Comparison of ENCODE assay signal across 15 cellular contexts in the genomic region with DNA sequence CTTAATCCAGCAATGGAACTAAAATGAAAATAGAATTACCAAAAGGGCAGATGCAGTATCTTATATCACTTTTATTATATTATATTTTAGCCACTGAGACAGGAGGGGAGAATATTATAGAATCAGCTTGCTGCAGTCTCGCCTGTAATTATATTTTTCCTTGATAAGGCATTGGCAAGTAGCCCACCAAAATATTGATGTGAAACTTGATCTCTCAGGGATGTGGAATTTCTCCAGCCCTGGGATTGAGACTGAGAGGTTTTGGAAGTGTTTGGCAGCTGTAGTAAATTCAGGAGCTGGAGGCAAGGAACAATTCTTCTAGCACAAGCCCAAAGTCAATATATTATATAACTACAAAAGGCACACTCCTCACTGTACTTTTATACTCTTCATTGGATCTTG.
DNase-seq lines count a peak whose midpoint lies in the region; ATAC-seq lines count a peak whose summit lies in the region.
"Had no signal": no experiment of that assay in that cellular context is flagged by ENCODE, and none has a peak within 500 bp of the region (broad histone marks: within the 10 kb centered on the region; RNA-seq: fewer than 3 reads in every experiment).

No MANE protein-coding gene starts in this region.

- no peak overlapping the region for H3K4ac ChIP-seq in mesendoderm (ENCODE audit: low read depth, low read length)

- peak overlapping the region; percentile 51 for H3K18ac ChIP-seq in mesendoderm (ENCODE audit: low read length)

- no peak overlapping the region for H2BK120ac ChIP-seq in mesendoderm (ENCODE audit: low read depth, low read length)

- WGBS in mesendoderm (ENCODE audit: extremely low coverage, insufficient coverage, low lambda C conversion rate) = no CpG with 5 or more reads among the region's 1 CpG

- H3K79me2 ChIP-seq in mesendoderm (ENCODE audit: control insufficient read depth, insufficient read depth, low read length) = no peaks in the 10 kb centered on the region

- H3K27ac ChIP-seq in mesendoderm (ENCODE audit: low read depth, low read length) = no peak overlapping the region
- H3K27ac ChIP-seq: foreskin keratinocyte, spleen had no signal

- no peak overlapping the region for H2BK5ac ChIP-seq in mesendoderm (ENCODE audit: low read length)

- ATAC-seq in GM18517 (IDR thresholded peaks at IDR 0.05; ENCODE audit: unreplicated experiment) = no peak
- ATAC-seq in HG03045 (IDR thresholded peaks at IDR 0.05; ENCODE audit: unreplicated experiment) = no peak
- no peak for ATAC-seq in GM21381 (IDR thresholded peaks at IDR 0.05; ENCODE audit: unreplicated experiment)
- ATAC-seq: foreskin keratinocyte had no signal

- no peaks in the 10 kb centered on the region for H3K79me1 ChIP-seq in mesendoderm (ENCODE audit: low read length)

- H3K23ac ChIP-seq in mesendoderm (ENCODE audit: low read length) = no peak overlapping the region

- peak; percentile 69 for DNase-seq in EH (ENCODE audit: low read depth)
- peak; percentile 15 for DNase-seq in NCI-H2029 (lab: John Stamatoyannopoulos, UW)
- DNase-seq in amniotic epithelial cell (ENCODE audit: low read depth) = peak; percentile 28
- no peak for DNase-seq in mesendoderm
- DNase-seq in putamen (ENCODE audit: low spot score) = no peak
- DNase-seq: activated CD4-positive, alpha-beta memory T cell treated with anti-CD3 and anti-CD28 coated beads, Interleukin-2, amount 10 ng/mL, durations not matched to agents 7 days and 5 days; anterior cingulate cortex; foreskin keratinocyte; H9; KBM-7; NCI-H187 treated with DMSO at 0.1 percent for 48 hours; spleen had no signal

- no peak overlapping the region for H3K4me3 ChIP-seq in mesendoderm (ENCODE audit: low read length)
- H3K4me3 ChIP-seq: spleen had no signal

- no peaks in the 10 kb centered on the region for H3K36me3 ChIP-seq in mesendoderm (ENCODE audit: control insufficient read depth, insufficient read depth, low read length)
- H3K36me3 ChIP-seq: spleen had no signal

- H4K8ac ChIP-seq in mesendoderm (ENCODE audit: low read depth, low read length) = no peak overlapping the region

- H3K56ac ChIP-seq in mesendoderm (ENCODE audit: low read length) = peak overlapping the region; percentile 47

- H2BK15ac ChIP-seq in mesendoderm (replicated peaks; ENCODE audit: low read depth) = peak overlapping the region; percentile 36

- H4K5ac ChIP-seq in mesendoderm (ENCODE audit: low read length) = no peak overlapping the region

- no peak overlapping the region for H2AK5ac ChIP-seq in mesendoderm (ENCODE audit: low read length)

- H3K4me1 ChIP-seq in mesendoderm (ENCODE audit: control insufficient read depth, low read depth, low read length) = no peaks in the 10 kb centered on the region
- H3K4me1 ChIP-seq: foreskin keratinocyte, spleen had no signal

- no peak overlapping the region for H3K9ac ChIP-seq in mesendoderm (ENCODE audit: low read length)

- H3K4me2 ChIP-seq in mesendoderm (ENCODE audit: low read length) = no peak overlapping the region

- H3K27me3 ChIP-seq in mesendoderm (ENCODE audit: insufficient read depth, low read length, poor library complexity) = no peaks in the 10 kb centered on the region
- H3K27me3 ChIP-seq: foreskin keratinocyte, spleen had no signal

Comparison
In these comparisons a context has a peak if more than half of its experiments do, and no peak if none do; other contexts are left out.
1. DNase-seq: peak in EH (single experiment), NCI-H2029 (single experiment) and amniotic epithelial cell (single experiment); none in mesendoderm (single experiment) and putamen (single experiment).